In the genomic region with DNA sequence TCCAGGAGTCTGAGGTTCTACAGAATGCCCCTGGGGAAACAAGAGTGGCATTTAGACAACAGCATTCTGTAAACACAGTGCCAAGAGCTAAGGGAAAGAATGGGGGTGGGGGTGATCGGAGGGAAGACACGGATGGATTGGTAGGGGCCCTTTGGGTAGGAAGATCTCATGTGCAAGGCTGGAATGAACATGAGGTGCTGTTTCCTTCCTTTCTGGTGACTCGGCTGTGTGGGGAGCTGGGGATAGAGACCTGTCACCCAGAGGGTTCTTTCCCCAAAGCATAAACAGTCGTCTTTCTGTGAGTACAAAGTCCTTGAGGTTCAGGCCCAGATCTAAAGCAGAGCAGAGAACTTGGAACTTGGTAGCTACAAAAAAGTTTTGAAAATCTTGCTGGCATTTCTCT, we compare ENCODE assay signal across 1 cellular context.
TF ChIP-seq lines count a peak whose summit lies in the region.

No MANE protein-coding gene starts in this region.

TF ChIP-seq in IMR-90, 13 proteins besides CTCF, POLR2A, EP300 and RAD21 (continued from another document):
- TF ChIP-seq, protein P1, sequence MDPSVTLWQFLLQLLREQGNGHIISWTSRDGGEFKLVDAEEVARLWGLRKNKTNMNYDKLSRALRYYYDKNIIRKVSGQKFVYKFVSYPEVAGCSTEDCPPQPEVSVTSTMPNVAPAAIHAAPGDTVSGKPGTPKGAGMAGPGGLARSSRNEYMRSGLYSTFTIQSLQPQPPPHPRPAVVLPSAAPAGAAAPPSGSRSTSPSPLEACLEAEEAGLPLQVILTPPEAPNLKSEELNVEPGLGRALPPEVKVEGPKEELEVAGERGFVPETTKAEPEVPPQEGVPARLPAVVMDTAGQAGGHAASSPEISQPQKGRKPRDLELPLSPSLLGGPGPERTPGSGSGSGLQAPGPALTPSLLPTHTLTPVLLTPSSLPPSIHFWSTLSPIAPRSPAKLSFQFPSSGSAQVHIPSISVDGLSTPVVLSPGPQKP (IDR thresholded peaks at IDR 0.05; ENCODE audit: borderline replicate concordance, low read depth, low read length) = no peak
- TF ChIP-seq MAZ (IDR thresholded peaks at IDR 0.05; ENCODE audit: borderline replicate concordance, low read depth, low read length) (no peak), CHD1 (IDR thresholded peaks at IDR 0.05; ENCODE audit: low read depth, low read length) (no peak), MXI1 (IDR thresholded peaks at IDR 0.05; ENCODE audit: borderline replicate concordance, low read depth, low read length) (no peak)
